8 cellular contexts compared by ENCODE assay signal in the genomic region with DNA sequence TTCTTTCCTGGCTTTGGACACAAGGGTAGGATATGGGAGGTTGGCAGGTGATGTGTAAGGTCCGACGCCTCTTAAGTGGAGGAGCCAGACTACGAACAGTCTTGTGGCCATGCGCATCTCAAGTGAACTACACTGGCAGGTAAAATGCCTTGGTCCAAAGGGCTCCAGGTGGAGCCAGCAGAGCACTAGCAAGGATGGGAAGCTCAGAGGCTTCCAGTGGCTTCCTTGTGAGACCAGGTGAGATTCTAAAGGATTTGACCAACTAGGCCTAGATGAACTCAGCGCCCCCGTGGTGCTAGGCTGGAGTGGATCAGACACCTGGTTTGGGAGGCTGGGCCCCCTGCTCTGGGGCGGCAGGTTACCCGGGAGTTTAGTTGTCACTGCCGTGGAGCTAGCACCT. TPM values are rescaled to one million over a fixed set of nuclear protein-coding genes. Genes with fewer than 3 reads are reported as not detected.
A peak's percentile ranks its signal among the peaks of the same experiment; 100 is the strongest.
DNase-seq lines count a peak whose midpoint lies in the region; ATAC-seq and TF ChIP-seq lines count a peak whose summit lies in the region.

No MANE protein-coding gene starts in this region.

- peak overlapping the region; percentile 95 to 99 (median 98) for H3K27ac Mint-ChIP-seq in CD8-positive, alpha-beta memory T cell

- no peaks in the 10 kb centered on the region for H3K27me3 Mint-ChIP-seq in CD8-positive, alpha-beta memory T cell

- peaks cover 38 to 45% (median 43%) of the 10 kb centered on the region in 3 donors for H3K4me1 Mint-ChIP-seq in CD8-positive, alpha-beta memory T cell

- peaks cover 21% of the 10 kb centered on the region for H3K36me3 ChIP-seq in CD8-positive, alpha-beta memory T cell (ENCODE audit: insufficient read depth, low read length)
- H3K36me3 ChIP-seq in OCI-LY1 (ENCODE audit: insufficient read depth, low read length) (peaks cover 35% of the 10 kb centered on the region), endocrine pancreas (ENCODE audit: control insufficient read depth, insufficient read depth, low read length) (no peaks in the 10 kb centered on the region), neutrophil (peaks cover 20% of the 10 kb centered on the region)

- H4K20me1 ChIP-seq in OCI-LY1 (ENCODE audit: insufficient read depth, low read length), result no peaks in the 10 kb centered on the region

- TF ChIP-seq CTCF in OCI-LY1 (IDR thresholded peaks at IDR 0.05; ENCODE audit: low read length), result no peak
- no peak for TF ChIP-seq CTCF in neutrophil (IDR thresholded peaks at IDR 0.05)

- H3K4me3 Mint-ChIP-seq in CD8-positive, alpha-beta memory T cell, result peak overlapping the region; percentile 85 to 99 (median 94)

- H3F3A ChIP-seq in OCI-LY1 (ENCODE audit: insufficient read depth, low read length), result peaks cover 16% of the 10 kb centered on the region

- no peaks in the 10 kb centered on the region for H3K27me3 ChIP-seq in CD8-positive, alpha-beta memory T cell (ENCODE audit: insufficient read depth, low read length, poor library complexity, severe bottlenecking)
- H3K27me3 ChIP-seq in OCI-LY1 (ENCODE audit: insufficient read depth, low read length) (no peaks in the 10 kb centered on the region), endocrine pancreas (ENCODE audit: control insufficient read depth, insufficient read depth, low read length) (no peaks in the 10 kb centered on the region), neutrophil (no peaks in the 10 kb centered on the region)

- peak overlapping the region; percentile 72 for H3K4me2 ChIP-seq in OCI-LY1 (ENCODE audit: low read length)

- H3K9me3 Mint-ChIP-seq in CD8-positive, alpha-beta memory T cell, result no peaks in the 10 kb centered on the region

- H3K4me3 ChIP-seq in CD8-positive, alpha-beta memory T cell (ENCODE audit: low read length), result peak overlapping the region; percentile 86
- peak overlapping the region; percentile 97 for H3K4me3 ChIP-seq in OCI-LY1 (ENCODE audit: low read depth, low read length, poor library complexity, severe bottlenecking)
- H3K4me3 ChIP-seq in endocrine pancreas (ENCODE audit: control insufficient read depth, insufficient read depth, low read length), result peak overlapping the region; percentile 58
- peak overlapping the region; percentile 80 to 87 for H3K4me3 ChIP-seq in neutrophil (ENCODE audit: low read depth in 1 of 2, low read length in 1 of 2)

- peak overlapping the region; percentile 93 for H3K27ac ChIP-seq in CD8-positive, alpha-beta memory T cell (ENCODE audit: low read depth, low read length)
- peak overlapping the region; percentile 18 for H3K27ac ChIP-seq in OCI-LY1 (ENCODE audit: low read depth, low read length, poor library complexity, severe bottlenecking)
- H3K27ac ChIP-seq in neutrophil, result peak overlapping the region; percentile 88

- no peak for ATAC-seq in HG02973 (IDR thresholded peaks at IDR 0.05; ENCODE audit: unreplicated experiment)

- POLR2A ChIA-PET in CD8-positive, alpha-beta memory T cell (lab: Charles Lee), result interaction anchor here (1.3 to 3.2 kb wide), 6 partner anchors 22 to 545 kb away, joined by 4 to 35 read pairs (median 16); partner anchors contain the start of genes MSRB1, NUBP2, SPSB3 and TRAF7
- POLR2A ChIA-PET in HEK293T (lab: Yijun Ruan, JAX), result interaction anchor here (0.9 to 4.6 kb wide), 26 partner anchors 9 to 194 kb away, joined by 3 to 95 read pairs (median 7); partner anchors contain the start of genes GFER, MSRB1, NME3 and NOXO1

- H3K9me2 ChIP-seq in OCI-LY1 (ENCODE audit: low read depth, low read length), result no peaks in the 10 kb centered on the region

- no peak for DNase-seq in CD8-positive, alpha-beta memory T cell
- DNase-seq in Kasumi-1 (lab: John Stamatoyannopoulos, UW) (no peak), HEK293T (ENCODE audit: extremely low spot score) (no peak), NCI-H1105 treated with DMSO at 0.1 percent for 48 hours (lab: John Stamatoyannopoulos, UW) (no peak)

- H3K36me3 Mint-ChIP-seq in CD8-positive, alpha-beta memory T cell, result peaks cover 0 to 44% (median 8%) of the 10 kb centered on the region in 3 donors

- H3K9ac ChIP-seq in OCI-LY1 (ENCODE audit: low read length) (peak overlapping the region; percentile 88), endocrine pancreas (ENCODE audit: control insufficient read depth, insufficient read depth, low read length) (peak overlapping the region; percentile 70)

- no peaks in the 10 kb centered on the region for H3K9me3 ChIP-seq in CD8-positive, alpha-beta memory T cell (ENCODE audit: low read length)
- H3K9me3 ChIP-seq in OCI-LY1 (ENCODE audit: low read length) (no peaks in the 10 kb centered on the region), endocrine pancreas (ENCODE audit: control insufficient read depth, low read length) (no peaks in the 10 kb centered on the region), neutrophil (no peaks in the 10 kb centered on the region)

- H3K79me2 ChIP-seq in OCI-LY1 (ENCODE audit: insufficient read depth, low read length), result peaks cover 21% of the 10 kb centered on the region

- H2AFZ ChIP-seq in OCI-LY1 (ENCODE audit: low read length), result no peak overlapping the region

- CTCF ChIA-PET in CD8-positive, alpha-beta memory T cell (lab: Charles Lee), result interaction anchor here (1.0 to 2.9 kb wide), 3 partner anchors 17 to 183 kb away, joined by 3 to 8 read pairs (median 8); partner anchors contain the start of genes NUBP2 and SPSB3
- CTCF ChIA-PET in HEK293T (lab: Yijun Ruan, JAX), result interaction anchor here (0.7 to 1.4 kb wide), 2 partner anchors 25 to 120 kb away, joined by 4 to 7 read pairs; no protein-coding TSS in a partner anchor

- peaks cover 42% of the 10 kb centered on the region for H3K4me1 ChIP-seq in CD8-positive, alpha-beta memory T cell (ENCODE audit: insufficient read depth, low read length)
- H3K4me1 ChIP-seq in OCI-LY1 (ENCODE audit: insufficient read depth, low read length, severe bottlenecking) (peaks cover 43% of the 10 kb centered on the region), endocrine pancreas (ENCODE audit: control insufficient read depth, insufficient read depth, low read length) (no peaks in the 10 kb centered on the region), neutrophil (ENCODE audit: control insufficient read depth in 1 of 2, insufficient read depth in 1 of 2, low read depth in 1 of 2, low read length in 1 of 2) (peaks cover 28 to 30% of the 10 kb centered on the region in 2 experiments)

TF ChIP-seq in HEK293T, 16 proteins besides CTCF, POLR2A, EP300 and RAD21:
- TF ChIP-seq BHLHE40 (IDR thresholded peaks at IDR 0.05; ENCODE audit: borderline replicate concordance), result no peak
- no peak for TF ChIP-seq ZNF384 (IDR thresholded peaks at IDR 0.05)
- no peak for TF ChIP-seq FOXK2 (IDR thresholded peaks at IDR 0.05)
- TF ChIP-seq NFRKB (IDR thresholded peaks at IDR 0.05), result no peak
- TF ChIP-seq L3MBTL2 (conservative IDR thresholded peaks at IDR 0.05), result no peak
- TF ChIP-seq, protein P1, sequence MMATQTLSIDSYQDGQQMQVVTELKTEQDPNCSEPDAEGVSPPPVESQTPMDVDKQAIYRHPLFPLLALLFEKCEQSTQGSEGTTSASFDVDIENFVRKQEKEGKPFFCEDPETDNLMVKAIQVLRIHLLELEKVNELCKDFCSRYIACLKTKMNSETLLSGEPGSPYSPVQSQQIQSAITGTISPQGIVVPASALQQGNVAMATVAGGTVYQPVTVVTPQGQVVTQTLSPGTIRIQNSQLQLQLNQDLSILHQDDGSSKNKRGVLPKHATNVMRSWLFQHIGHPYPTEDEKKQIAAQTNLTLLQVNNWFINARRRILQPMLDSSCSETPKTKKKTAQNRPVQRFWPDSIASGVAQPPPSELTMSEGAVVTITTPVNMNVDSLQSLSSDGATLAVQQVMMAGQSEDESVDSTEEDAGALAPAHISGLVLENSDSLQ (IDR thresholded peaks at IDR 0.05), result no peak
- no peak for TF ChIP-seq LEF1 (IDR thresholded peaks at IDR 0.05; ENCODE audit: borderline replicate concordance)
- TF ChIP-seq ELF4 (IDR thresholded peaks at IDR 0.05), result no peak
- no peak for TF ChIP-seq HDGF (IDR thresholded peaks at IDR 0.05; ENCODE audit: borderline replicate concordance)
- TF ChIP-seq ARNT (IDR thresholded peaks at IDR 0.05), result no peak
- no peak for TF ChIP-seq SP1 (IDR thresholded peaks at IDR 0.05)
- no peak for TF ChIP-seq SUZ12 (IDR thresholded peaks at IDR 0.05)
- no peak for TF ChIP-seq CTBP1 (IDR thresholded peaks at IDR 0.05; ENCODE audit: borderline replicate concordance)
- no peak for TF ChIP-seq FOXM1 (IDR thresholded peaks at IDR 0.05; ENCODE audit: borderline replicate concordance)
- TF ChIP-seq FOXA1 (IDR thresholded peaks at IDR 0.05), result no peak
- TF ChIP-seq TARDBP (IDR thresholded peaks at IDR 0.05), result no peak

RNA-seq across cellular contexts. Expression of gene RPS2, which starts 1.0 kb away (rescaled TPM):
- 1,000 to 10,000 TPM; 5,023 to 5,213 TPM for total RNA-seq in CD8-positive, alpha-beta memory T cell
- polyA plus RNA-seq in CD8-positive, alpha-beta memory T cell, result 5,049 TPM

RNA-seq across cellular contexts. Expression of gene RNF151, which starts 1.0 kb away (rescaled TPM):
- total RNA-seq in CD8-positive, alpha-beta memory T cell, result not detected
- polyA plus RNA-seq in CD8-positive, alpha-beta memory T cell, result not detected

RNA-seq across cellular contexts. Expression of gene TBL3, which starts 6.2 kb away (rescaled TPM):
- 10 to 100 TPM; 74.6 to 78.0 TPM for total RNA-seq in CD8-positive, alpha-beta memory T cell
- polyA plus RNA-seq in CD8-positive, alpha-beta memory T cell, result 62.9 TPM

RNA-seq across cellular contexts. Expression of gene NDUFB10, which starts 6.3 kb away (rescaled TPM):
- total RNA-seq in CD8-positive, alpha-beta memory T cell, result 100 to 1,000 TPM; 150 to 152 TPM
- polyA plus RNA-seq in CD8-positive, alpha-beta memory T cell, result 236 TPM

RNA-seq across cellular contexts. Expression of gene RPL3L, which starts 11.1 kb away (rescaled TPM):
- under 1 TPM; 0.37 to 0.62 TPM for total RNA-seq in CD8-positive, alpha-beta memory T cell
- not detected for polyA plus RNA-seq in CD8-positive, alpha-beta memory T cell

Comparison
In these comparisons a context has a peak if more than half of its experiments do, and no peak if none do; other contexts are left out.
1. H3K27ac ChIP-seq: peak in every context shown above with its lines; median percentile 93 in CD8-positive, alpha-beta memory T cell; 88 in neutrophil; 18 in OCI-LY1.